12 cellular contexts compared by ENCODE assay signal in genomic region chr15:59237854-59238252, GRCh38. TPM values are rescaled to one million over a fixed set of nuclear protein-coding genes. Genes with fewer than 3 reads are reported as not detected.
DNase-seq lines count a peak whose midpoint lies in the region; ATAC-seq and TF ChIP-seq lines count a peak whose summit lies in the region.
"Had no signal": no experiment of that assay in that cellular context is flagged by ENCODE, and none has a peak within 500 bp of the region (broad histone marks: within the 10 kb centered on the region; RNA-seq: fewer than 3 reads in every experiment).

No MANE protein-coding gene starts in this region.

- H4K20me1 ChIP-seq in OCI-LY7 (ENCODE audit: insufficient read depth, low read length) = no peaks in the 10 kb centered on the region

- H3K4me2 ChIP-seq in OCI-LY7 (ENCODE audit: low read length) = no peak overlapping the region
- H3K4me2 ChIP-seq: SK-N-SH had no signal

- H3K9me3 Mint-ChIP-seq in CD14-positive monocyte (peaks cover 0 to 2% (median 0%) of the 10 kb centered on the region in 7 donors), Calu3 (ENCODE audit: low read depth, unreplicated experiment) (no peaks in the 10 kb centered on the region)

- H3K27ac Mint-ChIP-seq in CD14-positive monocyte = peak overlapping the region in 5 of 7 donors; percentile 22 to 64 (median 28)
- H3K27ac Mint-ChIP-seq in Calu3 (ENCODE audit: unreplicated experiment) = no peak overlapping the region

- no peak overlapping the region for H3K4me3 ChIP-seq in OCI-LY7 (ENCODE audit: low read depth, low read length, poor library complexity, severe bottlenecking)

- peak overlapping the region; percentile 8; the same call in 1 of the 2 replicates for H2AFZ ChIP-seq in OCI-LY7 (ENCODE audit: low read length)

- CTCF ChIA-PET in OCI-LY7 (lab: Charles Lee; ENCODE audit: unreplicated experiment) = interaction anchor here (0.8 kb wide), 1 partner anchor 9 kb away, joined by 3 read pairs; no protein-coding TSS in a partner anchor
- CTCF ChIA-PET in Calu3 (lab: Charles Lee) = interaction anchor here (0.6 to 1.2 kb wide), 2 partner anchors 10 to 61 kb away, joined by 3 to 7 read pairs; no protein-coding TSS in a partner anchor

- POLR2A ChIA-PET in OCI-LY7 (lab: Charles Lee) = interaction anchor here (0.6 to 0.9 kb wide), 3 partner anchors 9 to 14 kb away, joined by 3 read pairs; no protein-coding TSS in a partner anchor

- peaks cover 16 to 24% of the 10 kb centered on the region in 2 donors for H3K36me3 Mint-ChIP-seq in CD14-positive monocyte
- H3K36me3 Mint-ChIP-seq in Calu3 (ENCODE audit: insufficient read depth, unreplicated experiment) = peaks cover 62% of the 10 kb centered on the region

- DNase-seq in CD14-positive monocyte (ENCODE audit: low spot score) = no peak
- DNase-seq in OCI-LY7 (ENCODE audit: low spot score) = no peak
- DNase-seq in NCI-H2227 (lab: John Stamatoyannopoulos, UW; ENCODE audit: unreplicated experiment) = no peak
- DNase-seq in NCI-H2107 treated with DMSO at 0.1 percent for 48 hours (lab: John Stamatoyannopoulos, UW; ENCODE audit: unreplicated experiment) = no peak
- DNase-seq in NCI-H226 = no peak
- DNase-seq in Calu3 = no peak
- DNase-seq: activated CD8-positive, alpha-beta memory T cell treated with anti-CD3 and anti-CD28 coated beads, Interleukin-2, amount 50 U/mL, for 48 hours; SK-N-SH had no signal

- H3K79me2 ChIP-seq in OCI-LY7 (ENCODE audit: insufficient read depth, low read depth, low read length) = no peaks in the 10 kb centered on the region

- no peak overlapping the region for H3K27ac ChIP-seq in OCI-LY7 (ENCODE audit: low read depth, low read length, poor library complexity, severe bottlenecking)
- H3K27ac ChIP-seq: neutrophil had no signal

- H3K36me3 ChIP-seq in OCI-LY7 (ENCODE audit: insufficient read depth, low read length) = no peaks in the 10 kb centered on the region
- H3K36me3 ChIP-seq: neutrophil had no signal

- peaks cover 9% of the 10 kb centered on the region for H3K4me1 ChIP-seq in OCI-LY7 (ENCODE audit: insufficient read depth, low read length, poor library complexity, severe bottlenecking)

- intact Hi-C loops in CD14-positive monocyte (cut with micrococcal nuclease) (loop anchor here in 1 of 2 donors (5.0 kb wide), 1 partner anchor 61 kb away; no protein-coding TSS in a partner anchor), OCI-LY7 (cut with micrococcal nuclease; ENCODE audit: unreplicated experiment) (no loop called here), Calu3 (cut with micrococcal nuclease; ENCODE audit: unreplicated experiment) (no loop called here)

- ATAC-seq in GM19452 (IDR thresholded peaks at IDR 0.05; ENCODE audit: unreplicated experiment) (peak; percentile 58), HG03095 (IDR thresholded peaks at IDR 0.05; ENCODE audit: unreplicated experiment) (peak; percentile 47)

- H3K9me2 ChIP-seq in OCI-LY7 (ENCODE audit: insufficient read depth, low read length) = no peaks in the 10 kb centered on the region
- H3K9me2 ChIP-seq: SK-N-SH had no signal

- H3K4me1 Mint-ChIP-seq in CD14-positive monocyte (peaks cover 22% of the 10 kb centered on the region), Calu3 (ENCODE audit: low read depth, unreplicated experiment) (peaks cover 31% of the 10 kb centered on the region)

- no peaks in the 10 kb centered on the region for H3K9me3 ChIP-seq in OCI-LY7 (ENCODE audit: low read length)
- H3K9me3 ChIP-seq: neutrophil, SK-N-SH had no signal

- H3K27me3 Mint-ChIP-seq in CD14-positive monocyte (ENCODE audit: low read depth in 3 of 3) (no peaks in the 10 kb centered on the region), Calu3 (ENCODE audit: unreplicated experiment) (no peaks in the 10 kb centered on the region)

- no TSS peak for BruUV-seq in OCI-LY7 (replicated peaks; lab: Mats Ljungman, UMichigan)
- BruUV-seq in Calu3 (replicated peaks; lab: Mats Ljungman, UMichigan) = no TSS peak

- no peak overlapping the region for H3K4me3 Mint-ChIP-seq in CD14-positive monocyte
- H3K4me3 Mint-ChIP-seq in Calu3 (ENCODE audit: low read depth, unreplicated experiment) = no peak overlapping the region

- TF ChIP-seq CTCF in CD14-positive monocyte (IDR thresholded peaks at IDR 0.05) (no peak), OCI-LY7 (conservative IDR thresholded peaks at IDR 0.05; ENCODE audit: low read length) (no peak), Calu3 (IDR thresholded peaks at IDR 0.05; ENCODE audit: unreplicated experiment) (no peak)

RNA-seq across cellular contexts. Expression of gene LDHAL6B, which starts 31.2 kb away (rescaled TPM):
- polyA plus RNA-seq in CD14-positive monocyte = not detected
- total RNA-seq in OCI-LY7 (2014; rRNA removed; shearing (Covaris generic)) = 0.09 TPM in 1 of 2 replicates, not detected in the other
- total RNA-seq in OCI-LY7 (2022) (not detected in 2 replicates), Calu3 (2022) (not detected in 2 replicates)
- total RNA-seq: cerebellum had no signal
- polyA plus RNA-seq: SK-N-SH had no signal
